2 cellular contexts compared by ENCODE assay signal in the genomic region with DNA sequence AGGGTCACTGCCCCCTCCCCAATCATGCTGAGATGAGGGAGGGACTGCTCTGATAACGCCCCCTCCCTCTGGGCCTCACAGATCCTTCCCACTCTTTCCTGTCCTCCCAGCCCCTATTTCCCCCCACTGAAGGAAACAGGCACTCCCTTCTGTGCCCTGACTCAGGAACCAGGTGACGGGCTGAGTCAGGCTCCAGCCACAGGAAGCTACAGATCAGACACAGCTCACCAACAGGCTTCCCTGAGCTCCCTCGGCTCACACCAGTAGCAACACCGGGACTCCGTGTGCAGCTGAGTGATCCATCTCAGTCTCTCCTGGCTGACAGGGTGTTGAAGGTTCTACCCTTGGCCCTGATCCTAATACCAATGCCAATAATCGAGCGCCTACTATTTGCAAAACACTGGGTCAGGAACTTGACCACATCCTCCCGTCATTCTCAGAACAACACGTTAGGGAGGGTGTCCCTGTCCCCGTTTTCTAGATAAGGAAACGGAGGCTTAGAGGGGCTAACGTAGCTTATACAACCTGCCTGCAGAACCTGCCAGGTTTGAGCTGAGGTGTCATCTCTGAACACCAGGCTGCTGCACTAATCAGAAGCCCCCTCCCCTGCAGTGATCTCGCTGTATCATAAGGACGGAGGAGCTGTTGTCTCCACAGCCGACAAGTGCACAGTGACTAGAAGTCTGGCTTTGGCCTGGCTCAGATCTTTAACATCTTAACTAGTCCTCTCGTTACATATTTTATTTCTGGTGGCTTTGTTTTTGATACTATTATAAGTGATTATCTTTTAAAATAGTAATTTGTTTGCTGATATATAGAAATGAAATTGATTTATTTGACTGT.
TF ChIP-seq lines count a peak whose summit lies in the region.
"Not testable (repeated sequence)": the region's sequence is repeated elsewhere in the genome, so short reads cannot be mapped to it uniquely, and the experiment has no call there.

No MANE protein-coding gene starts in this region.

TF ChIP-seq in SK-N-SH, 30 proteins besides CTCF, POLR2A, EP300 and RAD21:
- 0 out of 2 replicates have a peak, but pooled peaks have one; percentile 23 for TF ChIP-seq JUND (IDR thresholded peaks at IDR 0.05)
- TF ChIP-seq TCF12 (IDR thresholded peaks at IDR 0.05): peak; percentile 29; the same call in 1 of the 2 replicates
- TF ChIP-seq FOSL2 (IDR thresholded peaks at IDR 0.05; ENCODE audit: borderline replicate concordance, low read depth): peak; percentile 47; the same call in 1 of the 2 replicates
- TF ChIP-seq, protein P1, sequence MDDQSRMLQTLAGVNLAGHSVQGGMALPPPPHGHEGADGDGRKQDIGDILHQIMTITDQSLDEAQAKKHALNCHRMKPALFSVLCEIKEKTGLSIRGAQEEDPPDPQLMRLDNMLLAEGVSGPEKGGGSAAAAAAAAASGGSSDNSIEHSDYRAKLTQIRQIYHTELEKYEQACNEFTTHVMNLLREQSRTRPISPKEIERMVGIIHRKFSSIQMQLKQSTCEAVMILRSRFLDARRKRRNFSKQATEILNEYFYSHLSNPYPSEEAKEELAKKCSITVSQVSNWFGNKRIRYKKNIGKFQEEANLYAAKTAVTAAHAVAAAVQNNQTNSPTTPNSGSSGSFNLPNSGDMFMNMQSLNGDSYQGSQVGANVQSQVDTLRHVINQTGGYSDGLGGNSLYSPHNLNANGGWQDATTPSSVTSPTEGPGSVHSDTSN (IDR thresholded peaks at IDR 0.05): peak; percentile 48; the same call in 1 of the 2 replicates

TF ChIP-seq in K562, 482 proteins besides CTCF, POLR2A, EP300 and RAD21 (continues in another document):
- TF ChIP-seq NRF1 (conservative IDR thresholded peaks at IDR 0.05 in 1 of 2, IDR thresholded peaks at IDR 0.05 in 1 of 2) (peak in 1 of 2 experiments; percentile 23; a peak in 1 of 4 replicates), SMARCA4 (IDR thresholded peaks at IDR 0.05) (peak; percentile 69), USF1 (CRISPR knock-in tag; IDR thresholded peaks at IDR 0.05) (0 out of 2 replicates have a peak, but pooled peaks have one; percentile 18), RBBP5 (IDR thresholded peaks at IDR 0.05; ENCODE audit: borderline replicate concordance, insufficient read depth, low read length, poor library complexity, severe bottlenecking) (peak; percentile 29), TOE1 (IDR thresholded peaks at IDR 0.05; ENCODE audit: borderline replicate concordance) (0 out of 2 replicates have a peak, but pooled peaks have one; percentile 25), ZNF134 (CRISPR knock-in tag; conservative IDR thresholded peaks at IDR 0.05) (0 out of 2 replicates have a peak, but pooled peaks have one; percentile 21), JUND (IDR thresholded peaks at IDR 0.05; ENCODE audit: borderline replicate concordance, low read depth, low read length) (peak; percentile 50; the same call in 1 of the 2 replicates), SMAD4 (CRISPR knock-in tag; conservative IDR thresholded peaks at IDR 0.05) (0 out of 2 replicates have a peak, but pooled peaks have one; percentile 24), FOSL1 (tag; conservative IDR thresholded peaks at IDR 0.05) (peak; percentile 80), ZNF584 (CRISPR knock-in tag; IDR thresholded peaks at IDR 0.05; ENCODE audit: low read depth) (0 out of 2 replicates have a peak, but pooled peaks have one; percentile 37), MEIS2 (IDR thresholded peaks at IDR 0.05; ENCODE audit: partially characterized antibody) (peak; percentile 71), DPF2 (IDR thresholded peaks at IDR 0.05) (peak; percentile 51; the same call in 1 of the 2 replicates), ATF3 (IDR thresholded peaks at IDR 0.05) (peak; percentile 58; the same call in 1 of the 2 replicates), CTBP1 (IDR thresholded peaks at IDR 0.05; ENCODE audit: borderline replicate concordance) (0 out of 2 replicates have a peak, but pooled peaks have one; percentile 17), PBX2 (tag; conservative IDR thresholded peaks at IDR 0.05; ENCODE audit: low read depth) (peak; percentile 30; the same call in 1 of the 2 replicates), CBFA2T3 (IDR thresholded peaks at IDR 0.05) (0 out of 2 replicates have a peak, but pooled peaks have one; percentile 2), JUN (IDR thresholded peaks at IDR 0.05; ENCODE audit: borderline replicate concordance, low read depth, low read length) (0 out of 2 replicates have a peak, but pooled peaks have one; percentile 36), SMARCE1 (IDR thresholded peaks at IDR 0.05) (peak; percentile 71; the same call in 1 of the 2 replicates)
- TF ChIP-seq, protein P2, sequence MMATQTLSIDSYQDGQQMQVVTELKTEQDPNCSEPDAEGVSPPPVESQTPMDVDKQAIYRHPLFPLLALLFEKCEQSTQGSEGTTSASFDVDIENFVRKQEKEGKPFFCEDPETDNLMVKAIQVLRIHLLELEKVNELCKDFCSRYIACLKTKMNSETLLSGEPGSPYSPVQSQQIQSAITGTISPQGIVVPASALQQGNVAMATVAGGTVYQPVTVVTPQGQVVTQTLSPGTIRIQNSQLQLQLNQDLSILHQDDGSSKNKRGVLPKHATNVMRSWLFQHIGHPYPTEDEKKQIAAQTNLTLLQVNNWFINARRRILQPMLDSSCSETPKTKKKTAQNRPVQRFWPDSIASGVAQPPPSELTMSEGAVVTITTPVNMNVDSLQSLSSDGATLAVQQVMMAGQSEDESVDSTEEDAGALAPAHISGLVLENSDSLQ (IDR thresholded peaks at IDR 0.05): peak; percentile 52; the same call in 1 of the 2 replicates
- not testable (repeated sequence) for TF ChIP-seq TOE1 (CRISPR knock-in tag; IDR thresholded peaks at IDR 0.05; ENCODE audit: borderline replicate concordance, low read depth); JUND (tag; IDR thresholded peaks at IDR 0.05; ENCODE audit: borderline replicate concordance, low read depth, low read length); ATF3 (CRISPR knock-in tag; conservative IDR thresholded peaks at IDR 0.05); PBX2 (CRISPR knock-in tag; IDR thresholded peaks at IDR 0.05; ENCODE audit: low read depth); JUN (CRISPR knock-in tag; IDR thresholded peaks at IDR 0.05; ENCODE audit: borderline replicate concordance)
- TF ChIP-seq, protein P3, sequence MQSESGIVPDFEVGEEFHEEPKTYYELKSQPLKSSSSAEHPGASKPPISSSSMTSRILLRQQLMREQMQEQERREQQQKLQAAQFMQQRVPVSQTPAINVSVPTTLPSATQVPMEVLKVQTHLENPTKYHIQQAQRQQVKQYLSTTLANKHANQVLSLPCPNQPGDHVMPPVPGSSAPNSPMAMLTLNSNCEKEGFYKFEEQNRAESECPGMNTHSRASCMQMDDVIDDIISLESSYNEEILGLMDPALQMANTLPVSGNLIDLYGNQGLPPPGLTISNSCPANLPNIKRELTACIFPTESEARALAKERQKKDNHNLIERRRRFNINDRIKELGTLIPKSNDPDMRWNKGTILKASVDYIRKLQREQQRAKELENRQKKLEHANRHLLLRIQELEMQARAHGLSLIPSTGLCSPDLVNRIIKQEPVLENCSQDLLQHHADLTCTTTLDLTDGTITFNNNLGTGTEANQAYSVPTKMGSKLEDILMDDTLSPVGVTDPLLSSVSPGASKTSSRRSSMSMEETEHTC (IDR thresholded peaks at IDR 0.05): 0 out of 2 replicates have a peak, but pooled peaks have one; percentile 53
- TF ChIP-seq, protein P4, sequence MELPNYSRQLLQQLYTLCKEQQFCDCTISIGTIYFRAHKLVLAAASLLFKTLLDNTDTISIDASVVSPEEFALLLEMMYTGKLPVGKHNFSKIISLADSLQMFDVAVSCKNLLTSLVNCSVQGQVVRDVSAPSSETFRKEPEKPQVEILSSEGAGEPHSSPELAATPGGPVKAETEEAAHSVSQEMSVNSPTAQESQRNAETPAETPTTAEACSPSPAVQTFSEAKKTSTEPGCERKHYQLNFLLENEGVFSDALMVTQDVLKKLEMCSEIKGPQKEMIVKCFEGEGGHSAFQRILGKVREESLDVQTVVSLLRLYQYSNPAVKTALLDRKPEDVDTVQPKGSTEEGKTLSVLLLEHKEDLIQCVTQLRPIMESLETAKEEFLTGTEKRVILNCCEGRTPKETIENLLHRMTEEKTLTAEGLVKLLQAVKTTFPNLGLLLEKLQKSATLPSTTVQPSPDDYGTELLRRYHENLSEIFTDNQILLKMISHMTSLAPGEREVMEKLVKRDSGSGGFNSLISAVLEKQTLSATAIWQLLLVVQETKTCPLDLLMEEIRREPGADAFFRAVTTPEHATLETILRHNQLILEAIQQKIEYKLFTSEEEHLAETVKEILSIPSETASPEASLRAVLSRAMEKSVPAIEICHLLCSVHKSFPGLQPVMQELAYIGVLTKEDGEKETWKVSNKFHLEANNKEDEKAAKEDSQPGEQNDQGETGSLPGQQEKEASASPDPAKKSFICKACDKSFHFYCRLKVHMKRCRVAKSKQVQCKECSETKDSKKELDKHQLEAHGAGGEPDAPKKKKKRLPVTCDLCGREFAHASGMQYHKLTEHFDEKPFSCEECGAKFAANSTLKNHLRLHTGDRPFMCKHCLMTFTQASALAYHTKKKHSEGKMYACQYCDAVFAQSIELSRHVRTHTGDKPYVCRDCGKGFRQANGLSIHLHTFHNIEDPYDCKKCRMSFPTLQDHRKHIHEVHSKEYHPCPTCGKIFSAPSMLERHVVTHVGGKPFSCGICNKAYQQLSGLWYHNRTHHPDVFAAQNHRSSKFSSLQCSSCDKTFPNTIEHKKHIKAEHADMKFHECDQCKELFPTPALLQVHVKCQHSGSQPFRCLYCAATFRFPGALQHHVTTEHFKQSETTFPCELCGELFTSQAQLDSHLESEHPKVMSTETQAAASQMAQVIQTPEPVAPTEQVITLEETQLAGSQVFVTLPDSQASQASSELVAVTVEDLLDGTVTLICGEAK (IDR thresholded peaks at IDR 0.05): 0 out of 2 replicates have a peak, but pooled peaks have one; percentile 16
- TF ChIP-seq, protein P4 (CRISPR knock-in tag; IDR thresholded peaks at IDR 0.05): not testable (repeated sequence)
- TF ChIP-seq, protein P5, sequence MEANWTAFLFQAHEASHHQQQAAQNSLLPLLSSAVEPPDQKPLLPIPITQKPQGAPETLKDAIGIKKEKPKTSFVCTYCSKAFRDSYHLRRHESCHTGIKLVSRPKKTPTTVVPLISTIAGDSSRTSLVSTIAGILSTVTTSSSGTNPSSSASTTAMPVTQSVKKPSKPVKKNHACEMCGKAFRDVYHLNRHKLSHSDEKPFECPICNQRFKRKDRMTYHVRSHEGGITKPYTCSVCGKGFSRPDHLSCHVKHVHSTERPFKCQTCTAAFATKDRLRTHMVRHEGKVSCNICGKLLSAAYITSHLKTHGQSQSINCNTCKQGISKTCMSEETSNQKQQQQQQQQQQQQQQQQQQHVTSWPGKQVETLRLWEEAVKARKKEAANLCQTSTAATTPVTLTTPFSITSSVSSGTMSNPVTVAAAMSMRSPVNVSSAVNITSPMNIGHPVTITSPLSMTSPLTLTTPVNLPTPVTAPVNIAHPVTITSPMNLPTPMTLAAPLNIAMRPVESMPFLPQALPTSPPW (CRISPR knock-in tag; IDR thresholded peaks at IDR 0.05): peak; percentile 45; the same call in 1 of the 2 replicates
